Comparison of ENCODE assay signal across 14 cellular contexts in genomic region chr19:35202722-35203674, GRCh38. TPM values are rescaled to one million over a fixed set of nuclear protein-coding genes. Genes with fewer than 3 reads are reported as not detected.
DNase-seq lines count a peak whose midpoint lies in the region; ATAC-seq and TF ChIP-seq lines count a peak whose summit lies in the region.
"Had no signal": no experiment of that assay in that cellular context is flagged by ENCODE, and none has a peak within 500 bp of the region (broad histone marks: within the 10 kb centered on the region; RNA-seq: fewer than 3 reads in every experiment).

No MANE protein-coding gene starts in this region.

- H3K27ac Mint-ChIP-seq in activated T-cell treated with anti-CD3 and anti-CD28 coated beads, Interleukin-2, amount 50 U/mL, for 72 hours, result peak overlapping the region; percentile 43
- peak overlapping the region; percentile 75 for H3K27ac Mint-ChIP-seq in activated B cell treated with CpG ODN at 0.5 μM for 24 hours
- peak overlapping the region; percentile 79 to 81 for H3K27ac Mint-ChIP-seq in stimulated activated naive CD8-positive, alpha-beta T cell treated with anti-CD3 and anti-CD28 coated beads, Interleukin-15, amount 100 ng/mL, for 72 hours
- H3K27ac Mint-ChIP-seq: HFFc6 had no signal

- H3K4me1 Mint-ChIP-seq in activated T-cell treated with anti-CD3 and anti-CD28 coated beads, Interleukin-2, amount 50 U/mL, for 72 hours (ENCODE audit: low read depth), result peaks cover 81% of the 10 kb centered on the region
- H3K4me1 Mint-ChIP-seq in activated B cell treated with CpG ODN at 0.5 μM for 24 hours, result peaks cover 63% of the 10 kb centered on the region
- H3K4me1 Mint-ChIP-seq in stimulated activated naive CD8-positive, alpha-beta T cell treated with anti-CD3 and anti-CD28 coated beads, Interleukin-15, amount 100 ng/mL, for 72 hours, result peaks cover 78% of the 10 kb centered on the region

- H3K36me3 ChIP-seq in iPS DF 6.9 (ENCODE audit: control insufficient read depth, insufficient read depth, low read length), result no peaks in the 10 kb centered on the region

- no peaks in the 10 kb centered on the region for H3K9me3 ChIP-seq in iPS DF 6.9 (ENCODE audit: control insufficient read depth, insufficient read depth, low read length)

- no peak for ATAC-seq in activated T-cell treated with anti-CD3 and anti-CD28 coated beads, Interleukin-2, amount 50 U/mL, for 72 hours (replicated peaks in 1 of 2)
- no peak for ATAC-seq in activated B cell treated with CpG ODN at 0.5 μM for 24 hours (ENCODE audit: low read depth)
- ATAC-seq in stimulated activated naive CD8-positive, alpha-beta T cell treated with anti-CD3 and anti-CD28 coated beads, Interleukin-15, amount 100 ng/mL, for 72 hours, result no peak

- WGBS in iPS DF 6.9 (ENCODE audit: insufficient coverage, insufficient read length), result no CpG with 5 or more reads among the region's 4 CpGs

- CTCF ChIA-PET in activated B cell treated with CpG ODN at 0.5 μM for 24 hours (lab: Charles Lee), result interaction anchor here (1.0 kb wide), 1 partner anchor 13 kb away, joined by 3 read pairs; no protein-coding TSS in a partner anchor

- H3K27me3 ChIP-seq in iPS DF 6.9 (ENCODE audit: control insufficient read depth, insufficient read depth, low read length), result no peaks in the 10 kb centered on the region

- peak overlapping the region; percentile 59 for H3K27ac ChIP-seq in iPS DF 6.9 (ENCODE audit: low read length)
- H3K27ac ChIP-seq: coronary artery had no signal

- no peak for TF ChIP-seq CTCF in activated B cell treated with CpG ODN at 0.5 μM for 24 hours (IDR thresholded peaks at IDR 0.05)

- intact Hi-C loops in activated B cell treated with CpG ODN at 0.5 μM for 24 hours (cut with micrococcal nuclease), result no loop called here

- no peaks in the 10 kb centered on the region for H3K9me3 Mint-ChIP-seq in activated T-cell treated with anti-CD3 and anti-CD28 coated beads, Interleukin-2, amount 50 U/mL, for 72 hours
- peaks cover under 1% of the 10 kb centered on the region for H3K9me3 Mint-ChIP-seq in activated B cell treated with CpG ODN at 0.5 μM for 24 hours
- H3K9me3 Mint-ChIP-seq in stimulated activated naive CD8-positive, alpha-beta T cell treated with anti-CD3 and anti-CD28 coated beads, Interleukin-15, amount 100 ng/mL, for 72 hours, result no peaks in the 10 kb centered on the region
- H3K9me3 Mint-ChIP-seq: HFFc6 had no signal

- peaks cover 0 to 1% of the 10 kb centered on the region in 2 donors for H3K36me3 Mint-ChIP-seq in activated T-cell treated with anti-CD3 and anti-CD28 coated beads, Interleukin-2, amount 50 U/mL, for 72 hours (ENCODE audit: insufficient read depth in 2 of 2)
- no peaks in the 10 kb centered on the region for H3K36me3 Mint-ChIP-seq in activated B cell treated with CpG ODN at 0.5 μM for 24 hours (ENCODE audit: low read depth)

- H3K4me3 ChIP-seq in iPS DF 6.9 (ENCODE audit: low read length), result no peak overlapping the region
- H3K4me3 ChIP-seq: coronary artery had no signal

- H3K27me3 Mint-ChIP-seq in activated T-cell treated with anti-CD3 and anti-CD28 coated beads, Interleukin-2, amount 50 U/mL, for 72 hours (ENCODE audit: low read depth), result no peaks in the 10 kb centered on the region
- H3K27me3 Mint-ChIP-seq in activated B cell treated with CpG ODN at 0.5 μM for 24 hours, result peaks cover 1% of the 10 kb centered on the region
- no peaks in the 10 kb centered on the region for H3K27me3 Mint-ChIP-seq in stimulated activated naive CD8-positive, alpha-beta T cell treated with anti-CD3 and anti-CD28 coated beads, Interleukin-15, amount 100 ng/mL, for 72 hours

- POLR2A ChIA-PET in activated B cell treated with CpG ODN at 0.5 μM for 24 hours (lab: Charles Lee), result interaction anchor here (0.6 to 1.4 kb wide), 6 partner anchors 8 to 154 kb away, joined by 3 to 4 read pairs (median 4); partner anchors contain the start of gene FFAR1

- peaks cover 13% of the 10 kb centered on the region; the same call in 1 of the 2 replicates for H3K4me1 ChIP-seq in iPS DF 6.9 (ENCODE audit: control insufficient read depth, insufficient read depth, low read length)

- no peak overlapping the region for H3K4me3 Mint-ChIP-seq in activated T-cell treated with anti-CD3 and anti-CD28 coated beads, Interleukin-2, amount 50 U/mL, for 72 hours
- H3K4me3 Mint-ChIP-seq in activated B cell treated with CpG ODN at 0.5 μM for 24 hours, result peak overlapping the region; percentile 46
- peak overlapping the region in 1 of 2 donors; percentile 5 for H3K4me3 Mint-ChIP-seq in stimulated activated naive CD8-positive, alpha-beta T cell treated with anti-CD3 and anti-CD28 coated beads, Interleukin-15, amount 100 ng/mL, for 72 hours
- H3K4me3 Mint-ChIP-seq: HFFc6 had no signal

- DNase-seq in activated T-cell treated with anti-CD3 and anti-CD28 coated beads, Interleukin-2, amount 50 U/mL, for 72 hours, result no peak
- no peak for DNase-seq in activated T-cell treated with anti-CD3 and anti-CD28 coated beads, Interleukin-2, amount 50 U/mL, for 48 hours
- DNase-seq in activated B cell treated with CpG ODN at 0.5 μM for 24 hours (no peak), iPS DF 6.9 (ENCODE audit: low read depth, low spot score) (peak; percentile 87), T-helper 9 cell (no peak), NCI-H2081 treated with DMSO at 0.1 percent for 48 hours (lab: John Stamatoyannopoulos, UW) (no peak), midbrain (lab: John Stamatoyannopoulos, UW) (no peak)
- no peak for DNase-seq in stimulated activated naive CD8-positive, alpha-beta T cell treated with anti-CD3 and anti-CD28 coated beads, Interleukin-15, amount 100 ng/mL, for 72 hours
- DNase-seq: HFFc6, retina had no signal

RNA-seq across cellular contexts. Expression of gene FAM187B, which starts 25.5 kb away (rescaled TPM):
- total RNA-seq in activated T-cell treated with anti-CD3 and anti-CD28 coated beads, Interleukin-2, amount 50 U/mL, for 72 hours, result not detected
- total RNA-seq in activated B cell treated with CpG ODN at 0.5 μM for 24 hours, result not detected in 2 replicates
- total RNA-seq: G401, HFFc6, HT-29, kidney epithelial cell had no signal

RNA-seq across cellular contexts. Expression of gene LSR, which starts 45.8 kb away (rescaled TPM):
- total RNA-seq in activated T-cell treated with anti-CD3 and anti-CD28 coated beads, Interleukin-2, amount 50 U/mL, for 72 hours, result 10 to 100 TPM; 24.2 to 41.1 TPM
- 16.4 and 18.0 TPM in 2 replicates for total RNA-seq in activated B cell treated with CpG ODN at 0.5 μM for 24 hours

RNA-seq across cellular contexts. Expression of gene FXYD5, which starts 48.5 kb away (rescaled TPM):
- total RNA-seq in activated T-cell treated with anti-CD3 and anti-CD28 coated beads, Interleukin-2, amount 50 U/mL, for 72 hours, result 100 to 1,000 TPM; 331 to 342 TPM
- 103 and 125 TPM in 2 replicates for total RNA-seq in activated B cell treated with CpG ODN at 0.5 μM for 24 hours
- total RNA-seq: G401 had no signal

RNA-seq across cellular contexts. Expression of gene FXYD7, which starts 59.9 kb away (rescaled TPM):
- total RNA-seq in activated T-cell treated with anti-CD3 and anti-CD28 coated beads, Interleukin-2, amount 50 U/mL, for 72 hours, result 1 to 10 TPM; 1.0 to 1.2 TPM
- 2.2 and 3.0 TPM in 2 replicates for total RNA-seq in activated B cell treated with CpG ODN at 0.5 μM for 24 hours
- total RNA-seq: G401, HT-29, kidney epithelial cell had no signal
